In the genomic region with DNA sequence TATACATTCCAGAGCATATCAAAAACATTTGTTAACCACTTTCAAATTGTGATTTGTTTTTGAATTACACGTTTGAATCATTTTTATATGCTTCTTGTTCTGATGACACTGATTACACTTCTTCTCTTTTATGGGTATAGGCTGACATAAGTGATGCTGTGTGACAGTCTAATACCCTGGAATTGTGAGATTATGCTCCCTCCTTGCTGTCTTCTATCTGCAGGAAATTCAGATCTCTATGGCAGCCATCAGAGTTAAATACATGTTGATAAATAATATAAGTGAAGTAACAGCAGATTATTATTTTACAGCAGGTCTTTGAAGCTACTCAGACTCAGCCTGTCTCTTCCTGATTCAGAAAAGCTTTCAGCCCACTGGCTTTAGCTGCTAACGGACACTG, we compare ENCODE assay signal across 20 cellular contexts.
"Had no signal": no experiment of that assay in that cellular context is flagged by ENCODE, and none has a peak within 500 bp of the region (broad histone marks: within the 10 kb centered on the region; RNA-seq: fewer than 3 reads in every experiment).

No MANE protein-coding gene starts in this region.

- H3K4me3 Mint-ChIP-seq: activated B cell treated with CpG ODN at 0.5 μM for 24 hours; activated CD4-positive, alpha-beta T cell treated with anti-CD3 and anti-CD28 coated beads for 36 hours; activated naive CD4-positive, alpha-beta T cell treated with anti-CD3 and anti-CD28 coated beads for 36 hours; activated naive CD8-positive, alpha-beta T cell treated with anti-CD3 and anti-CD28 coated beads, Interleukin-2, amount 10 ng/mL, durations not matched to agents 7 days and 5 days; activated T-cell treated with anti-CD3 and anti-CD28 coated beads, Interleukin-2, amount 50 U/mL, for 24 hours; nephron progenitor cell; stimulated activated effector memory CD8-positive, alpha-beta T cell treated with anti-CD3 and anti-CD28 coated beads, Interleukin-12 subunit alpha, Interleukin-12 subunit beta, amount 100 ng/mL, for 72 hours; stimulated activated naive CD8-positive, alpha-beta T cell treated with anti-CD3 and anti-CD28 coated beads, Interleukin-15, amount 100 ng/mL, for 72 hours; T-helper 17 cell had no signal

- H3K4me1 ChIP-seq: suprapubic skin, upper lobe of left lung had no signal

- H3K9me3 Mint-ChIP-seq: activated B cell treated with CpG ODN at 0.5 μM for 24 hours; activated naive CD8-positive, alpha-beta T cell treated with anti-CD3 and anti-CD28 coated beads, Interleukin-2, amount 10 ng/mL, durations not matched to agents 7 days and 5 days; activated T-cell treated with anti-CD3 and anti-CD28 coated beads, Interleukin-2, amount 50 U/mL, for 24 hours; nephron progenitor cell; stimulated activated naive CD8-positive, alpha-beta T cell treated with anti-CD3 and anti-CD28 coated beads, Interleukin-15, amount 100 ng/mL, for 72 hours had no signal

- H3K4me3 ChIP-seq: skin epidermis, suprapubic skin, upper lobe of left lung had no signal

- H3K36me3 Mint-ChIP-seq: activated naive CD8-positive, alpha-beta T cell treated with anti-CD3 and anti-CD28 coated beads, Interleukin-2, amount 10 ng/mL, durations not matched to agents 7 days and 5 days; stimulated activated effector memory CD8-positive, alpha-beta T cell treated with anti-CD3 and anti-CD28 coated beads, Interleukin-12 subunit alpha, Interleukin-12 subunit beta, amount 100 ng/mL, for 72 hours had no signal

- H3K27ac Mint-ChIP-seq: activated B cell treated with CpG ODN at 0.5 μM for 24 hours; activated CD4-positive, alpha-beta T cell treated with anti-CD3 and anti-CD28 coated beads for 36 hours; activated naive CD4-positive, alpha-beta T cell treated with anti-CD3 and anti-CD28 coated beads for 36 hours; activated naive CD8-positive, alpha-beta T cell treated with anti-CD3 and anti-CD28 coated beads, Interleukin-2, amount 10 ng/mL, durations not matched to agents 7 days and 5 days; activated T-cell treated with anti-CD3 and anti-CD28 coated beads, Interleukin-2, amount 50 U/mL, for 24 hours; nephron progenitor cell; progenitor cell of endocrine pancreas; stimulated activated effector memory CD8-positive, alpha-beta T cell treated with anti-CD3 and anti-CD28 coated beads, Interleukin-12 subunit alpha, Interleukin-12 subunit beta, amount 100 ng/mL, for 72 hours; stimulated activated naive CD8-positive, alpha-beta T cell treated with anti-CD3 and anti-CD28 coated beads, Interleukin-15, amount 100 ng/mL, for 72 hours; T-helper 17 cell had no signal

- H3K27me3 Mint-ChIP-seq: activated B cell treated with CpG ODN at 0.5 μM for 24 hours; activated naive CD8-positive, alpha-beta T cell treated with anti-CD3 and anti-CD28 coated beads, Interleukin-2, amount 10 ng/mL, durations not matched to agents 7 days and 5 days; activated T-cell treated with anti-CD3 and anti-CD28 coated beads, Interleukin-2, amount 50 U/mL, for 24 hours; progenitor cell of endocrine pancreas; stimulated activated naive CD8-positive, alpha-beta T cell treated with anti-CD3 and anti-CD28 coated beads, Interleukin-15, amount 100 ng/mL, for 72 hours; T-helper 17 cell had no signal

- H3K9me3 ChIP-seq: suprapubic skin, upper lobe of left lung had no signal

- H3K36me3 ChIP-seq: suprapubic skin, upper lobe of left lung had no signal

- H3K4me1 Mint-ChIP-seq: activated B cell treated with CpG ODN at 0.5 μM for 24 hours; activated CD4-positive, alpha-beta T cell treated with anti-CD3 and anti-CD28 coated beads for 36 hours; activated naive CD8-positive, alpha-beta T cell treated with anti-CD3 and anti-CD28 coated beads, Interleukin-2, amount 10 ng/mL, durations not matched to agents 7 days and 5 days; stimulated activated effector memory CD8-positive, alpha-beta T cell treated with anti-CD3 and anti-CD28 coated beads, Interleukin-12 subunit alpha, Interleukin-12 subunit beta, amount 100 ng/mL, for 72 hours; stimulated activated naive CD8-positive, alpha-beta T cell treated with anti-CD3 and anti-CD28 coated beads, Interleukin-15, amount 100 ng/mL, for 72 hours; T-helper 17 cell had no signal

- H3K27ac ChIP-seq: epithelial cell of prostate, skin epidermis, suprapubic skin had no signal

- ATAC-seq: activated CD4-positive, alpha-beta T cell treated with anti-CD3 and anti-CD28 coated beads for 36 hours; stimulated activated effector memory CD8-positive, alpha-beta T cell treated with anti-CD3 and anti-CD28 coated beads, Interleukin-12 subunit alpha, Interleukin-12 subunit beta, amount 100 ng/mL, for 72 hours; stimulated activated naive CD8-positive, alpha-beta T cell treated with anti-CD3 and anti-CD28 coated beads, Interleukin-15, amount 100 ng/mL, for 72 hours; T-helper 17 cell had no signal

- DNase-seq: activated B cell treated with CpG ODN at 0.5 μM for 24 hours; activated CD4-positive, alpha-beta T cell treated with anti-CD3 and anti-CD28 coated beads for 36 hours; activated CD4-positive, alpha-beta T cell treated with anti-CD3 and anti-CD28 coated beads, Interleukin-2, amount 50 U/mL, for 4 hours; activated CD8-positive, alpha-beta memory T cell treated with anti-CD3 and anti-CD28 coated beads for 24 hours; activated CD8-positive, alpha-beta memory T cell treated with anti-CD3 and anti-CD28 coated beads, Interleukin-2, amount 50 U/mL, for 4 hours; activated naive CD4-positive, alpha-beta T cell treated with anti-CD3 and anti-CD28 coated beads for 36 hours; activated naive CD8-positive, alpha-beta T cell treated with anti-CD3 and anti-CD28 coated beads, Interleukin-2, amount 10 ng/mL, durations not matched to agents 7 days and 5 days; activated T-cell treated with anti-CD3 and anti-CD28 coated beads, Interleukin-2, amount 50 U/mL, for 24 hours; amniotic stem cell; foreskin fibroblast; nephron progenitor cell; stimulated activated CD4-positive, alpha-beta T cell treated with anti-CD3 and anti-CD28 coated beads, Interleukin-2, amount 100 ng/mL, for 24 hours; stimulated activated naive CD8-positive, alpha-beta T cell treated with anti-CD3 and anti-CD28 coated beads, Interleukin-15, amount 100 ng/mL, for 72 hours; T-helper 17 cell; upper lobe of left lung had no signal

- H3K27me3 ChIP-seq: suprapubic skin, upper lobe of left lung had no signal
